Comparison of ENCODE assay signal across 16 cellular contexts in genomic region chr15:43488790-43489585, GRCh38. TPM values are rescaled to one million over a fixed set of nuclear protein-coding genes. Genes with fewer than 3 reads are reported as not detected.
DNase-seq lines count a peak whose midpoint lies in the region; ATAC-seq and TF ChIP-seq lines count a peak whose summit lies in the region.
"Had no signal": no experiment of that assay in that cellular context is flagged by ENCODE, and none has a peak within 500 bp of the region (broad histone marks: within the 10 kb centered on the region; RNA-seq: fewer than 3 reads in every experiment).

No MANE protein-coding gene starts in this region.

- H3K27ac ChIP-seq in A673 (ENCODE audit: low read depth, low read length, poor library complexity, severe bottlenecking): no peak overlapping the region
- H3K27ac ChIP-seq: prostate gland, thoracic aorta had no signal

- H3K9me3 ChIP-seq in A673 (ENCODE audit: low read depth, low read length, poor library complexity, severe bottlenecking) (no peaks in the 10 kb centered on the region), T-helper 17 cell (ENCODE audit: control insufficient read depth, low read length, poor library complexity, severe bottlenecking) (no peaks in the 10 kb centered on the region)
- H3K9me3 ChIP-seq: prostate gland, thoracic aorta had no signal

- ATAC-seq in T-helper 17 cell (no peak), esophagus mucosa (no peak)
- ATAC-seq: activated naive CD8-positive, alpha-beta T cell treated with anti-CD3 and anti-CD28 coated beads, Interleukin-2, amount 50 U/mL, for 24 hours had no signal

- peaks cover 42% of the 10 kb centered on the region for H3K4me1 Mint-ChIP-seq in T-helper 17 cell

- H3K36me3 ChIP-seq in A673 (ENCODE audit: insufficient read depth, low read length, poor library complexity, severe bottlenecking): peaks cover 51% of the 10 kb centered on the region
- H3K36me3 ChIP-seq: prostate gland, thoracic aorta had no signal

- no peak overlapping the region for H3K4me3 ChIP-seq in A673 (ENCODE audit: low read depth, low read length, poor library complexity, severe bottlenecking)
- no peak overlapping the region for H3K4me3 ChIP-seq in fibroblast of pulmonary artery (replicated peaks; ENCODE audit: low read depth, low read length)
- H3K4me3 ChIP-seq: prostate gland, thoracic aorta had no signal

- DNase-seq in A673 (ENCODE audit: low spot score) (no peak), GF-D8 (lab: John Stamatoyannopoulos, UW) (peak; percentile 34), T-helper 17 cell (no peak), fibroblast of pulmonary artery (ENCODE audit: low read depth) (peak; percentile 49), NOMO-1 treated with dmso at 0.1 percent for 144 hours (lab: John Stamatoyannopoulos, UW; ENCODE audit: unreplicated experiment) (no peak), NCI-H1930 (lab: John Stamatoyannopoulos, UW) (no peak), NCI-H2196 treated with DMSO at 0.1 percent for 48 hours (lab: John Stamatoyannopoulos, UW; ENCODE audit: unreplicated experiment) (no peak)
- DNase-seq: activated naive CD8-positive, alpha-beta T cell treated with anti-CD3 and anti-CD28 coated beads, Interleukin-2, amount 50 U/mL, for 24 hours; DMS79; head of caudate nucleus; NCI-H1694; NK-92 treated with Interleukin-12 subunit alpha and Interleukin-12 subunit beta, amount 100 ng/mL, for 24 hours had no signal

- H3K36me3 Mint-ChIP-seq in T-helper 17 cell (ENCODE audit: low read depth): peaks cover 13% of the 10 kb centered on the region

- no peak overlapping the region for H3K4me3 Mint-ChIP-seq in T-helper 17 cell
- H3K4me3 Mint-ChIP-seq: activated naive CD8-positive, alpha-beta T cell treated with anti-CD3 and anti-CD28 coated beads, Interleukin-2, amount 50 U/mL, for 24 hours; B cell had no signal

- H3K27me3 Mint-ChIP-seq in T-helper 17 cell: no peaks in the 10 kb centered on the region
- H3K27me3 Mint-ChIP-seq: activated naive CD8-positive, alpha-beta T cell treated with anti-CD3 and anti-CD28 coated beads, Interleukin-2, amount 50 U/mL, for 24 hours; B cell had no signal

- peak overlapping the region; percentile 60 for H3K27ac Mint-ChIP-seq in T-helper 17 cell
- H3K27ac Mint-ChIP-seq: activated naive CD8-positive, alpha-beta T cell treated with anti-CD3 and anti-CD28 coated beads, Interleukin-2, amount 50 U/mL, for 24 hours; B cell had no signal

- CTCF ChIA-PET in A673 (lab: Charles Lee): no interaction called here

- BruUV-seq in A673 (replicated peaks; lab: Mats Ljungman, UMichigan): TSS peak; percentile 1

- no peaks in the 10 kb centered on the region for H3K27me3 ChIP-seq in A673 (replicated peaks; ENCODE audit: insufficient read depth, low read depth, low read length, poor library complexity)

- no peak for TF ChIP-seq CTCF in A673 (conservative IDR thresholded peaks at IDR 0.05; ENCODE audit: low read depth, low read length)
- TF ChIP-seq CTCF in fibroblast of pulmonary artery (IDR thresholded peaks at IDR 0.05; ENCODE audit: low read length, missing control alignments): no peak

- intact Hi-C loops in A673 (cut with micrococcal nuclease; ENCODE audit: unreplicated experiment): no loop called here

- POLR2A ChIA-PET in A673 (lab: Charles Lee; ENCODE audit: low non-redundant PET): no interaction called here

- peaks cover 14% of the 10 kb centered on the region for H3K4me1 ChIP-seq in A673 (ENCODE audit: insufficient read depth, low read length, poor library complexity, severe bottlenecking)
- H3K4me1 ChIP-seq: prostate gland had no signal

RNA-seq across cellular contexts. Expression of gene TP53BP1, which starts 4.0 kb away (rescaled TPM):
- total RNA-seq in A673 (2021): 66.0 and 74.5 TPM in 2 replicates
- 10 to 100 TPM; 48.0 to 51.6 TPM for total RNA-seq in T-helper 17 cell
- total RNA-seq in esophagus mucosa: 16.5 TPM

RNA-seq across cellular contexts. Expression of gene MAP1A, which starts 28.4 kb away (rescaled TPM):
- total RNA-seq in A673 (2021) (65.8 and 83.8 TPM in 2 replicates), T-helper 17 cell (10 to 100 TPM in 1 of 2 donors, 1 to 10 TPM in 1; 5.3 to 16.0 TPM), esophagus mucosa (0.76 TPM)

Comparison
In these comparisons a context has a peak if more than half of its experiments do, and no peak if none do; other contexts are left out.
1. DNase-seq: peak in GF-D8 (single experiment) and fibroblast of pulmonary artery (single experiment); none in A673 (single experiment), T-helper 17 cell (0 of 3), NOMO-1 treated with dmso at 0.1 percent for 144 hours (single experiment), NCI-H1930 (0 of 2) and NCI-H2196 treated with DMSO at 0.1 percent for 48 hours (single experiment).